Comparison of ENCODE assay signal across 1 cellular context in genomic region chr20:22430154-22430745, GRCh38.
TF ChIP-seq lines count a peak whose summit lies in the region.

No MANE protein-coding gene starts in this region.

TF ChIP-seq in K562, 482 proteins besides CTCF, POLR2A, EP300 and RAD21 (continued from another document):
- peak; percentile 32 for TF ChIP-seq PRDM10 (IDR thresholded peaks at IDR 0.05; ENCODE audit: partially characterized antibody)
- TF ChIP-seq, protein P1, sequence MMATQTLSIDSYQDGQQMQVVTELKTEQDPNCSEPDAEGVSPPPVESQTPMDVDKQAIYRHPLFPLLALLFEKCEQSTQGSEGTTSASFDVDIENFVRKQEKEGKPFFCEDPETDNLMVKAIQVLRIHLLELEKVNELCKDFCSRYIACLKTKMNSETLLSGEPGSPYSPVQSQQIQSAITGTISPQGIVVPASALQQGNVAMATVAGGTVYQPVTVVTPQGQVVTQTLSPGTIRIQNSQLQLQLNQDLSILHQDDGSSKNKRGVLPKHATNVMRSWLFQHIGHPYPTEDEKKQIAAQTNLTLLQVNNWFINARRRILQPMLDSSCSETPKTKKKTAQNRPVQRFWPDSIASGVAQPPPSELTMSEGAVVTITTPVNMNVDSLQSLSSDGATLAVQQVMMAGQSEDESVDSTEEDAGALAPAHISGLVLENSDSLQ (IDR thresholded peaks at IDR 0.05) = peak; percentile 93
- TF ChIP-seq, protein P2, sequence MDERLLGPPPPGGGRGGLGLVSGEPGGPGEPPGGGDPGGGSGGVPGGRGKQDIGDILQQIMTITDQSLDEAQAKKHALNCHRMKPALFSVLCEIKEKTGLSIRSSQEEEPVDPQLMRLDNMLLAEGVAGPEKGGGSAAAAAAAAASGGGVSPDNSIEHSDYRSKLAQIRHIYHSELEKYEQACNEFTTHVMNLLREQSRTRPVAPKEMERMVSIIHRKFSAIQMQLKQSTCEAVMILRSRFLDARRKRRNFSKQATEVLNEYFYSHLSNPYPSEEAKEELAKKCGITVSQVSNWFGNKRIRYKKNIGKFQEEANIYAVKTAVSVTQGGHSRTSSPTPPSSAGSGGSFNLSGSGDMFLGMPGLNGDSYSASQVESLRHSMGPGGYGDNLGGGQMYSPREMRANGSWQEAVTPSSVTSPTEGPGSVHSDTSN (CRISPR knock-in tag; IDR thresholded peaks at IDR 0.05; ENCODE audit: low read depth) = 0 out of 2 replicates have a peak, but pooled peaks have one; percentile 17
- TF ChIP-seq, protein P2 (tag; conservative IDR thresholded peaks at IDR 0.05; ENCODE audit: low read depth) = peak; percentile 80
- TF ChIP-seq KHSRP (IDR thresholded peaks at IDR 0.05) = no peak
- TF ChIP-seq NFATC3 (IDR thresholded peaks at IDR 0.05) = no peak
- peak; percentile 56; the same call in 1 of the 2 replicates for TF ChIP-seq VEZF1 (CRISPR knock-in tag; IDR thresholded peaks at IDR 0.05)
- TF ChIP-seq SOX6 (IDR thresholded peaks at IDR 0.05) = 0 out of 2 replicates have a peak, but pooled peaks have one; percentile 17
